Comparison of ENCODE assay signal across 15 cellular contexts in the genomic region with DNA sequence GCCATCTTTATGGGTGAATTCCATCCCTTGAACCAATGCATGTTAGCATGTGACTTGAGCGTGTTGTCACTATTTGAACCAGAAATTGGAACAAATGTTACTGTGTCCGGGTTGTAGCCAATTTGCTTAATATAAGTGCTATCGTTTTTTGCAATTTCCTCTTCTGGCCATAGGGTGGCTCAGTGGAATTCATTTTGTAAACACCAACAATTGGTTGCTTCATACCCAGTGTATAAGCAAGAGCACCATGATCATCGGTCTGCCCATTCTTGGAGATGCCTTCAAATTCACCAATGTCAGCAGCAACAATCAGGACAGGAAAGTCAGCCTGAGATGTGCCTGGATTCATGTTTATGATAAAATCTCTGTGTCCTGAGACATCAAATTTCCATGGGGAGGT. TPM values are rescaled to one million over a fixed set of nuclear protein-coding genes. Genes with fewer than 3 reads are reported as not detected.
DNase-seq lines count a peak whose midpoint lies in the region; ATAC-seq, FAIRE-seq and TF ChIP-seq lines count a peak whose summit lies in the region.
"Had no signal": no experiment of that assay in that cellular context is flagged by ENCODE, and none has a peak within 500 bp of the region (broad histone marks: within the 10 kb centered on the region; RNA-seq: fewer than 3 reads in every experiment).

No MANE protein-coding gene starts in this region.

- DNase-seq in CD1c-positive myeloid dendritic cell (ENCODE audit: extremely low spot score) (peak; percentile 7), NAMALWA (ENCODE audit: low spot score) (peak; percentile 55), chondrocyte (ENCODE audit: low spot score) (no peak), UCSD-AML1 (lab: John Stamatoyannopoulos, UW; ENCODE audit: unreplicated experiment) (no peak), glutamatergic neuron (no peak), occipital lobe (lab: John Stamatoyannopoulos, UW) (no peak), urothelium cell line (ENCODE audit: low spot score) (no peak)
- DNase-seq: activated CD4-positive, CD25-positive, alpha-beta regulatory T cell; adrenal gland; H9 had no signal

- peak; percentile 20 for TF ChIP-seq CTCF in chondrocyte (IDR thresholded peaks at IDR 0.05)
- no peak for TF ChIP-seq CTCF in glutamatergic neuron (IDR thresholded peaks at IDR 0.05; ENCODE audit: partially characterized antibody, unreplicated experiment)

- ATAC-seq in GM18873 (IDR thresholded peaks at IDR 0.05; ENCODE audit: low FRiP score, unreplicated experiment), result peak; percentile 37
- ATAC-seq: Right ventricle myocardium inferior had no signal

- peaks cover 4% of the 10 kb centered on the region for H3K4me1 Mint-ChIP-seq in chondrocyte (ENCODE audit: low read depth)
- no peaks in the 10 kb centered on the region for H3K4me1 Mint-ChIP-seq in glutamatergic neuron (ENCODE audit: low read depth, unreplicated experiment)

- no peak overlapping the region for H3K27ac Mint-ChIP-seq in chondrocyte (ENCODE audit: unreplicated experiment)
- no peak overlapping the region for H3K27ac Mint-ChIP-seq in glutamatergic neuron (ENCODE audit: unreplicated experiment)
- H3K27ac Mint-ChIP-seq: H9; stimulated activated naive CD8-positive, alpha-beta T cell treated with anti-CD3 and anti-CD28 coated beads, Interleukin-15, Interleukin-2, amounts not matched to agents 100 ng/mL and 50 ng/mL, for 24 hours had no signal

- H3K9me3 Mint-ChIP-seq in chondrocyte (ENCODE audit: low read depth) (no peaks in the 10 kb centered on the region), glutamatergic neuron (ENCODE audit: unreplicated experiment) (no peaks in the 10 kb centered on the region)
- H3K9me3 Mint-ChIP-seq: H9; stimulated activated naive CD8-positive, alpha-beta T cell treated with anti-CD3 and anti-CD28 coated beads, Interleukin-15, Interleukin-2, amounts not matched to agents 100 ng/mL and 50 ng/mL, for 24 hours had no signal

- H3K27me3 Mint-ChIP-seq in chondrocyte (ENCODE audit: low read depth) (peaks cover 11% of the 10 kb centered on the region), glutamatergic neuron (ENCODE audit: unreplicated experiment) (no peaks in the 10 kb centered on the region)

- H3K36me3 Mint-ChIP-seq in chondrocyte (ENCODE audit: low read depth), result no peaks in the 10 kb centered on the region
- H3K36me3 Mint-ChIP-seq in glutamatergic neuron (ENCODE audit: unreplicated experiment), result no peaks in the 10 kb centered on the region

- no peak for FAIRE-seq in urothelium cell line (lab: Jason Lieb, UNC)
- FAIRE-seq: frontal cortex, keratinocyte had no signal

- H3K4me3 Mint-ChIP-seq in chondrocyte (ENCODE audit: unreplicated experiment) (no peak overlapping the region), glutamatergic neuron (ENCODE audit: unreplicated experiment) (no peak overlapping the region)
- H3K4me3 Mint-ChIP-seq: H9; stimulated activated naive CD8-positive, alpha-beta T cell treated with anti-CD3 and anti-CD28 coated beads, Interleukin-15, Interleukin-2, amounts not matched to agents 100 ng/mL and 50 ng/mL, for 24 hours had no signal

RNA-seq across cellular contexts. Expression of gene NEDD1, which starts 5.0 kb away (rescaled TPM):
- total RNA-seq in chondrocyte (18.0 to 22.8 TPM (median 19.9 TPM) in 3 replicates), glutamatergic neuron (ENCODE audit: unreplicated experiment) (11.4 TPM), occipital lobe (15.6 TPM)

Comparison
In these comparisons a context has a peak if more than half of its experiments do, and no peak if none do; other contexts are left out.
1. DNase-seq: peak in CD1c-positive myeloid dendritic cell (single experiment) and NAMALWA (single experiment); none in chondrocyte (single experiment), UCSD-AML1 (single experiment), glutamatergic neuron (single experiment), occipital lobe (single experiment) and urothelium cell line (single experiment).